Comparison of ENCODE assay signal across 18 cellular contexts in genomic region chr11:74268451-74268850, GRCh38. TPM values are rescaled to one million over a fixed set of nuclear protein-coding genes. Genes with fewer than 3 reads are reported as not detected.
DNase-seq lines count a peak whose midpoint lies in the region; ATAC-seq and TF ChIP-seq lines count a peak whose summit lies in the region.
"Had no signal": no experiment of that assay in that cellular context is flagged by ENCODE, and none has a peak within 500 bp of the region (broad histone marks: within the 10 kb centered on the region; RNA-seq: fewer than 3 reads in every experiment).

No MANE protein-coding gene starts in this region.

- no peak for TF ChIP-seq POLR2A in breast epithelium (IDR thresholded peaks at IDR 0.05)

- H3K9me3 ChIP-seq in breast epithelium (no peaks in the 10 kb centered on the region), PC-9 (ENCODE audit: insufficient read depth, low read depth) (no peaks in the 10 kb centered on the region)
- H3K9me3 ChIP-seq: SJCRH30 had no signal

- BruUV-seq in MCF 10A (replicated peaks; lab: Mats Ljungman, UMichigan) = no TSS peak
- no TSS peak for BruUV-seq in PC-9 (replicated peaks; lab: Mats Ljungman, UMichigan)

- no peak overlapping the region for H2AFZ ChIP-seq in PC-9

- H3K36me3 ChIP-seq in breast epithelium (no peaks in the 10 kb centered on the region), PC-9 (ENCODE audit: low read depth) (no peaks in the 10 kb centered on the region)
- H3K36me3 ChIP-seq: SJCRH30 had no signal

- H3K4me3 ChIP-seq in breast epithelium = no peak overlapping the region
- H3K4me3 ChIP-seq in PC-9 = no peak overlapping the region
- H3K4me3 ChIP-seq: SJCRH30 had no signal

- CTCF ChIA-PET in MCF 10A (lab: Yijun Ruan, JAX) (interaction anchor here (0.6 to 3.0 kb wide), 12 partner anchors 10 to 185 kb away, joined by 3 to 17 read pairs (median 4); no protein-coding TSS in a partner anchor), PC-9 (lab: Charles Lee) (interaction anchor here (1.3 to 1.4 kb wide), 2 partner anchors 13 to 181 kb away, joined by 3 read pairs; no protein-coding TSS in a partner anchor)

- peak overlapping the region; percentile 27 for H3K4me2 ChIP-seq in PC-9

- TF ChIP-seq CTCF in MCF 10A (IDR thresholded peaks at IDR 0.05; ENCODE audit: unreplicated experiment) = no peak
- no peak for TF ChIP-seq CTCF in breast epithelium (IDR thresholded peaks at IDR 0.05)
- TF ChIP-seq CTCF in PC-9 (conservative IDR thresholded peaks at IDR 0.05) = peak; percentile 32; the same call in 1 of the 2 replicates
- TF ChIP-seq CTCF in foreskin keratinocyte (conservative IDR thresholded peaks at IDR 0.05) = peak; percentile 42
- no peak for TF ChIP-seq CTCF in CD14-positive monocyte (IDR thresholded peaks at IDR 0.05)
- no peak for TF ChIP-seq CTCF in type B pancreatic cell (conservative IDR thresholded peaks at IDR 0.05)

- no peaks in the 10 kb centered on the region for H4K20me1 ChIP-seq in PC-9 (ENCODE audit: insufficient read depth)

- H3K4me1 Mint-ChIP-seq in MCF 10A (ENCODE audit: insufficient read depth, unreplicated experiment) (peaks cover 19% of the 10 kb centered on the region), CD14-positive monocyte (peaks cover 4% of the 10 kb centered on the region), type B pancreatic cell (ENCODE audit: unreplicated experiment) (no peaks in the 10 kb centered on the region)

- intact Hi-C loops in MCF 10A (cut with micrococcal nuclease) = no loop called here
- intact Hi-C loops in breast epithelium (cut with DNase I; ENCODE audit: low total_unique reads) = no loop called here
- intact Hi-C loops in PC-9 (cut with micrococcal nuclease; ENCODE audit: unreplicated experiment) = no loop called here
- intact Hi-C loops in CD14-positive monocyte (cut with micrococcal nuclease) = no loop called here

- H3K9me3 Mint-ChIP-seq in MCF 10A (ENCODE audit: unreplicated experiment) = no peaks in the 10 kb centered on the region
- no peaks in the 10 kb centered on the region for H3K9me3 Mint-ChIP-seq in CD14-positive monocyte
- no peaks in the 10 kb centered on the region for H3K9me3 Mint-ChIP-seq in type B pancreatic cell
- H3K9me3 Mint-ChIP-seq: CD8-positive, alpha-beta memory T cell had no signal

- H3K36me3 Mint-ChIP-seq in MCF 10A (ENCODE audit: insufficient read depth, unreplicated experiment) (no peaks in the 10 kb centered on the region), CD14-positive monocyte (no peaks in the 10 kb centered on the region), type B pancreatic cell (no peaks in the 10 kb centered on the region)
- H3K36me3 Mint-ChIP-seq: CD8-positive, alpha-beta memory T cell had no signal

- peak; percentile 62 for DNase-seq in MCF 10A (ENCODE audit: unreplicated experiment)
- DNase-seq in breast epithelium (ENCODE audit: low spot score in 2 of 2) = no peak
- DNase-seq in PC-9 = peak in 1 of 2 experiments; percentile 66
- DNase-seq in foreskin keratinocyte = peak; percentile 43 to 71
- DNase-seq in CD14-positive monocyte (ENCODE audit: low spot score) = no peak
- DNase-seq in substantia nigra (lab: John Stamatoyannopoulos, UW) = no peak
- no peak for DNase-seq in type B pancreatic cell (ENCODE audit: extremely low spot score, unreplicated experiment)
- DNase-seq: CD8-positive, alpha-beta memory T cell; DMS53; KBM-7; NCI-H1417 treated with DMSO at 0.1 percent for 48 hours; NCI-H1930; NCI-H2171; NCI-H446 treated with DMSO at 0.1 percent for 48 hours; NCI-H748 treated with DMSO at 0.1 percent for 48 hours; OCI-M1; SJCRH30 had no signal

- ATAC-seq in foreskin keratinocyte = peak; percentile 68

- no peaks in the 10 kb centered on the region for H3K27me3 ChIP-seq in breast epithelium
- H3K27me3 ChIP-seq in PC-9 (ENCODE audit: insufficient read depth, low read depth) = no peaks in the 10 kb centered on the region
- peaks cover 4% of the 10 kb centered on the region for H3K27me3 ChIP-seq in foreskin keratinocyte
- H3K27me3 ChIP-seq: SJCRH30 had no signal

- H3K4me1 ChIP-seq in breast epithelium = no peaks in the 10 kb centered on the region
- H3K4me1 ChIP-seq in PC-9 (replicated peaks; ENCODE audit: insufficient read depth) = peaks cover 14% of the 10 kb centered on the region
- H3K4me1 ChIP-seq in foreskin keratinocyte = peaks cover 3% of the 10 kb centered on the region

- POLR2A ChIA-PET in MCF 10A (lab: Yijun Ruan, JAX) (interaction anchor here (0.6 to 1.1 kb wide), 4 partner anchors 11 to 550 kb away, joined by 3 to 4 read pairs (median 4); partner anchors contain the start of genes C2CD3 and PPME1), PC-9 (lab: Charles Lee; ENCODE audit: unreplicated experiment) (no interaction called here)

- no peaks in the 10 kb centered on the region for H3K79me2 ChIP-seq in PC-9 (ENCODE audit: low read depth)

- H3K27me3 Mint-ChIP-seq in MCF 10A (ENCODE audit: insufficient read depth, unreplicated experiment) = no peaks in the 10 kb centered on the region
- H3K27me3 Mint-ChIP-seq in CD14-positive monocyte (ENCODE audit: low read depth in 3 of 3) = no peaks in the 10 kb centered on the region
- H3K27me3 Mint-ChIP-seq in type B pancreatic cell = peaks cover 23% of the 10 kb centered on the region

- no peaks in the 10 kb centered on the region for H3K9me2 ChIP-seq in PC-9 (ENCODE audit: insufficient read depth)

- no peak overlapping the region for H3K27ac Mint-ChIP-seq in MCF 10A (ENCODE audit: low read depth, unreplicated experiment)
- no peak overlapping the region for H3K27ac Mint-ChIP-seq in CD14-positive monocyte
- no peak overlapping the region for H3K27ac Mint-ChIP-seq in type B pancreatic cell

- no peaks in the 10 kb centered on the region for H3F3A ChIP-seq in PC-9 (ENCODE audit: insufficient read depth, low read depth)

- H3K27ac ChIP-seq in breast epithelium (no peak overlapping the region), PC-9 (no peak overlapping the region), foreskin keratinocyte (no peak overlapping the region), substantia nigra (ENCODE audit: low read depth, low read length, poor library complexity, severe bottlenecking) (no peak overlapping the region)
- H3K27ac ChIP-seq: SJCRH30 had no signal

- H3K4me3 Mint-ChIP-seq in MCF 10A (ENCODE audit: unreplicated experiment) = no peak overlapping the region
- H3K4me3 Mint-ChIP-seq in CD14-positive monocyte = no peak overlapping the region
- no peak overlapping the region for H3K4me3 Mint-ChIP-seq in type B pancreatic cell
- H3K4me3 Mint-ChIP-seq: CD8-positive, alpha-beta memory T cell had no signal

RNA-seq across cellular contexts. Expression of gene P4HA3, which starts 43.0 kb away (rescaled TPM):
- total RNA-seq in MCF 10A (2022) (0.15 and 0.93 TPM in 2 replicates), breast epithelium (under 1 TPM; 0.29 to 0.66 (median 0.48) TPM), PC-9 (2021) (0.22 and 0.60 TPM in 2 replicates), foreskin keratinocyte (0.63 and 0.85 TPM in 2 replicates), type B pancreatic cell (ENCODE audit: low replicate concordance) (0.17 and 0.34 TPM in 2 replicates)
- polyA plus RNA-seq in foreskin keratinocyte (0.64 and 0.95 TPM in 2 replicates), CD14-positive monocyte (not detected)
- total RNA-seq: CD8-positive, alpha-beta memory T cell; H1; SJCRH30 had no signal
- polyA plus RNA-seq: CD8-positive, alpha-beta memory T cell had no signal

Comparison
In these comparisons a context has a peak if more than half of its experiments do, and no peak if none do; other contexts are left out.
1. DNase-seq: peak in MCF 10A (single experiment) and foreskin keratinocyte (2 of 2); none in breast epithelium (0 of 2), CD14-positive monocyte (single experiment), substantia nigra (0 of 49) and type B pancreatic cell (single experiment).
2. CTCF ChIP-seq: peak in PC-9 (single experiment) and foreskin keratinocyte (single experiment); none in MCF 10A (single experiment), breast epithelium (0 of 3), CD14-positive monocyte (single experiment) and type B pancreatic cell (single experiment).